8 cellular contexts compared by ENCODE assay signal in genomic region chr2:64019975-64020281, GRCh38. TPM values are rescaled to one million over a fixed set of nuclear protein-coding genes. Genes with fewer than 3 reads are reported as not detected.
A peak's percentile ranks its signal among the peaks of the same experiment; 100 is the strongest.
DNase-seq lines count a peak whose midpoint lies in the region; ATAC-seq and TF ChIP-seq lines count a peak whose summit lies in the region.

No MANE protein-coding gene starts in this region.

- H3K9ac ChIP-seq in HUES48 (ENCODE audit: low read depth, low read length) (no peak overlapping the region), mucosa of stomach (ENCODE audit: low read length) (peak overlapping the region; percentile 95)

- no peaks in the 10 kb centered on the region for H3K9me3 ChIP-seq in HUES48 (ENCODE audit: control insufficient read depth, insufficient read depth, low read length)
- no peaks in the 10 kb centered on the region for H3K9me3 ChIP-seq in mucosa of stomach (ENCODE audit: control insufficient read depth, low read length)

- H3K27me3 ChIP-seq in HUES48 (ENCODE audit: control insufficient read depth, insufficient read depth, low read length) = no peaks in the 10 kb centered on the region
- H3K27me3 ChIP-seq in mucosa of stomach (ENCODE audit: control insufficient read depth, insufficient read depth, low read length) = no peaks in the 10 kb centered on the region

- H3K36me3 Mint-ChIP-seq in brain = no peaks in the 10 kb centered on the region

- DNase-seq in AG04449 (ENCODE audit: low read depth, low spot score) = no peak
- DNase-seq in NCI-H82 treated with DMSO at 0.1 percent for 48 hours (lab: John Stamatoyannopoulos, UW; ENCODE audit: unreplicated experiment) = no peak
- DNase-seq in stimulated activated CD4-positive, alpha-beta T cell treated with anti-CD3 and anti-CD28 coated beads, Interleukin-15, amount 100 ng/mL, for 24 hours = no peak
- DNase-seq in NCI-H146 (lab: John Stamatoyannopoulos, UW) = no peak

- TF ChIP-seq CTCF in AG04449 (IDR thresholded peaks at IDR 0.05; ENCODE audit: insufficient read depth, low read length, missing control alignments) (no peak), brain (conservative IDR thresholded peaks at IDR 0.05) (no peak)

- H3K36me3 ChIP-seq in HUES48 (ENCODE audit: control insufficient read depth, insufficient read depth, low read length) (no peaks in the 10 kb centered on the region), mucosa of stomach (ENCODE audit: control insufficient read depth, insufficient read depth, low read length) (no peaks in the 10 kb centered on the region)

- H3K27me3 Mint-ChIP-seq in brain = peaks cover 12% of the 10 kb centered on the region

- CTCF ChIA-PET in AG04449 (lab: Yijun Ruan, JAX) = interaction anchor here (1.2 to 3.9 kb wide), 3 partner anchors 8 to 311 kb away, joined by 3 to 16 read pairs (median 4); no protein-coding TSS in a partner anchor

- no peak for ATAC-seq in HG03520 (IDR thresholded peaks at IDR 0.05; ENCODE audit: unreplicated experiment)

- H3K4me1 Mint-ChIP-seq in brain = peaks cover 37% of the 10 kb centered on the region

- H3K4me3 ChIP-seq in AG04449 (ENCODE audit: low read depth, low read length) = peak overlapping the region; percentile 68
- no peak overlapping the region for H3K4me3 ChIP-seq in HUES48 (ENCODE audit: low read depth, low read length)
- H3K4me3 ChIP-seq in mucosa of stomach (ENCODE audit: low read length) = no peak overlapping the region

- H3K4me1 ChIP-seq in HUES48 (ENCODE audit: control insufficient read depth, insufficient read depth, low read length) = peaks cover 21% of the 10 kb centered on the region
- peaks cover 14% of the 10 kb centered on the region for H3K4me1 ChIP-seq in mucosa of stomach (ENCODE audit: control insufficient read depth, insufficient read depth, low read length)

- H3K9me3 Mint-ChIP-seq in brain = peaks cover 0 to 11% (median 0%) of the 10 kb centered on the region in 5 experiments

- POLR2A ChIA-PET in AG04449 (lab: Yijun Ruan, JAX) = no interaction called here

- peak overlapping the region; percentile 81 to 91 (median 88) for H3K4me3 Mint-ChIP-seq in brain

- peak overlapping the region; percentile 94 to 99 (median 98) for H3K27ac Mint-ChIP-seq in brain

- H3K27ac ChIP-seq in HUES48 (ENCODE audit: low read depth, low read length) = peak overlapping the region; percentile 81

RNA-seq across cellular contexts. Expression of gene VPS54, which starts 0.7 kb away (rescaled TPM):
- 3.7 TPM for polyA plus RNA-seq in brain (ENCODE audit: insufficient read depth, low read depth, low replicate concordance)
